8 cellular contexts compared by ENCODE assay signal in genomic region chr6:84227044-84227433, GRCh38. TPM values are rescaled to one million over a fixed set of nuclear protein-coding genes. Genes with fewer than 3 reads are reported as not detected.
DNase-seq lines count a peak whose midpoint lies in the region; ATAC-seq, FAIRE-seq and TF ChIP-seq lines count a peak whose summit lies in the region.

No MANE protein-coding gene starts in this region.

- no peaks in the 10 kb centered on the region for H3K27me3 ChIP-seq in CD8-positive, alpha-beta memory T cell (ENCODE audit: insufficient read depth, low read length, poor library complexity, severe bottlenecking)
- H3K27me3 ChIP-seq in PC-3 (ENCODE audit: low read length) (peaks cover 14% of the 10 kb centered on the region; the same call in 1 of the 2 replicates), neural progenitor cell (peaks cover 40% of the 10 kb centered on the region)

- H4K20me1 ChIP-seq in PC-3 (ENCODE audit: low read length) (no peaks in the 10 kb centered on the region), neural progenitor cell (ENCODE audit: low read depth) (peaks cover 3% of the 10 kb centered on the region)

- H3F3A ChIP-seq in PC-3 (ENCODE audit: low read length, unreplicated experiment) (no peaks in the 10 kb centered on the region), neural progenitor cell (ENCODE audit: low read depth) (no peaks in the 10 kb centered on the region)

- H3K27ac Mint-ChIP-seq in CD8-positive, alpha-beta memory T cell, result peak overlapping the region; percentile 83 to 99 (median 97)
- H3K27ac Mint-ChIP-seq in neural progenitor cell, result peak overlapping the region; percentile 95

- H3K27me3 Mint-ChIP-seq in CD8-positive, alpha-beta memory T cell, result peaks cover 5% of the 10 kb centered on the region in 2 donors
- peaks cover 3% of the 10 kb centered on the region for H3K27me3 Mint-ChIP-seq in neural progenitor cell (ENCODE audit: insufficient read depth, low read depth)

- H3K4me2 ChIP-seq in PC-3 (ENCODE audit: low read length) (peak overlapping the region; percentile 90), neural progenitor cell (peak overlapping the region; percentile 86)

- ATAC-seq in GM21737 (IDR thresholded peaks at IDR 0.05; ENCODE audit: unreplicated experiment) (peak; percentile 8), PC-3 (peak; percentile 18)

- CTCF ChIA-PET in CD8-positive, alpha-beta memory T cell (lab: Charles Lee), result interaction anchor here (1.1 to 3.0 kb wide), 6 partner anchors 10 to 1161 kb away, joined by 3 to 16 read pairs (median 4); partner anchors contain the start of genes DOP1A and UBE3D
- CTCF ChIA-PET in PC-3 (lab: Charles Lee), result no interaction called here

- H3K36me3 Mint-ChIP-seq in CD8-positive, alpha-beta memory T cell, result peaks cover 0 to 9% (median 0%) of the 10 kb centered on the region in 3 donors
- H3K36me3 Mint-ChIP-seq in neural progenitor cell, result no peaks in the 10 kb centered on the region

- TF ChIP-seq CTCF in PC-3 (conservative IDR thresholded peaks at IDR 0.05; ENCODE audit: low read depth, low read length), result no peak
- TF ChIP-seq CTCF in epithelial cell of proximal tubule (conservative IDR thresholded peaks at IDR 0.05; ENCODE audit: low read depth, low read length), result no peak
- no peak for TF ChIP-seq CTCF in neural progenitor cell (IDR thresholded peaks at IDR 0.05)

- H3K9me3 ChIP-seq in CD8-positive, alpha-beta memory T cell (ENCODE audit: low read length), result no peaks in the 10 kb centered on the region
- H3K9me3 ChIP-seq in PC-3 (ENCODE audit: low read length), result no peaks in the 10 kb centered on the region
- H3K9me3 ChIP-seq in neural progenitor cell (ENCODE audit: low read depth), result no peaks in the 10 kb centered on the region

- H3K9ac ChIP-seq in PC-3 (ENCODE audit: low read length) (peak overlapping the region; percentile 55), neural progenitor cell (peak overlapping the region; percentile 29)

- H3K27ac ChIP-seq in CD8-positive, alpha-beta memory T cell (ENCODE audit: low read depth, low read length), result peak overlapping the region; percentile 70
- no peak overlapping the region for H3K27ac ChIP-seq in PC-3 (ENCODE audit: low read length)
- H3K27ac ChIP-seq in neural progenitor cell, result no peak overlapping the region

- peak overlapping the region; percentile 98 to 100 (median 99) for H3K4me3 Mint-ChIP-seq in CD8-positive, alpha-beta memory T cell
- H3K4me3 Mint-ChIP-seq in neural progenitor cell, result peak overlapping the region; percentile 94

- TSS peak; percentile 60 for BruUV-seq in PC-3 (replicated peaks; lab: Mats Ljungman, UMichigan)

- DNase-seq in CD8-positive, alpha-beta memory T cell, result no peak
- DNase-seq in PC-3, result no peak
- no peak for DNase-seq in epithelial cell of proximal tubule (ENCODE audit: low read depth)
- DNase-seq in neural progenitor cell (ENCODE audit: low spot score), result peak; percentile 57
- no peak for DNase-seq in GM19239 (ENCODE audit: insufficient read length, low spot score)
- DNase-seq in medulla oblongata (ENCODE audit: extremely low spot score), result no peak
- no peak for DNase-seq in urothelium cell line (ENCODE audit: low spot score)

- no peaks in the 10 kb centered on the region for H3K9me2 ChIP-seq in PC-3 (replicated peaks; ENCODE audit: low read length)

- peaks cover 15% of the 10 kb centered on the region for H3K4me1 ChIP-seq in CD8-positive, alpha-beta memory T cell (ENCODE audit: insufficient read depth, low read length)
- H3K4me1 ChIP-seq in PC-3 (ENCODE audit: insufficient read depth, low read length) (no peaks in the 10 kb centered on the region), neural progenitor cell (no peaks in the 10 kb centered on the region)

- H2AFZ ChIP-seq in PC-3 (ENCODE audit: low read length) (peak overlapping the region; percentile 100), neural progenitor cell (replicated peaks) (peak overlapping the region; percentile 100)

- H3K4me1 Mint-ChIP-seq in CD8-positive, alpha-beta memory T cell, result peaks cover 27 to 39% (median 32%) of the 10 kb centered on the region in 3 donors
- peaks cover 16% of the 10 kb centered on the region for H3K4me1 Mint-ChIP-seq in neural progenitor cell

- intact Hi-C loops in PC-3 (cut with micrococcal nuclease), result no loop called here

- POLR2A ChIA-PET in CD8-positive, alpha-beta memory T cell (lab: Charles Lee), result interaction anchor here (1.2 kb wide), 1 partner anchor 368 kb away, joined by 6 read pairs; the partner anchor contains the start of gene CYB5R4
- POLR2A ChIA-PET in PC-3 (lab: Charles Lee; ENCODE audit: unreplicated experiment), result no interaction called here

- H3K4me3 ChIP-seq in CD8-positive, alpha-beta memory T cell (ENCODE audit: low read length), result peak overlapping the region; percentile 92
- peak overlapping the region; percentile 90 for H3K4me3 ChIP-seq in PC-3 (ENCODE audit: low read length)
- peak overlapping the region; percentile 97 for H3K4me3 ChIP-seq in epithelial cell of proximal tubule (ENCODE audit: low read depth, low read length)
- H3K4me3 ChIP-seq in neural progenitor cell, result peak overlapping the region; percentile 88

- no peaks in the 10 kb centered on the region for H3K36me3 ChIP-seq in CD8-positive, alpha-beta memory T cell (ENCODE audit: insufficient read depth, low read length)
- H3K36me3 ChIP-seq in PC-3 (ENCODE audit: low read depth, low read length) (no peaks in the 10 kb centered on the region), neural progenitor cell (no peaks in the 10 kb centered on the region)

- no peak for FAIRE-seq in GM19239 (lab: Jason Lieb, UNC)
- no peak for FAIRE-seq in urothelium cell line (lab: Jason Lieb, UNC)

- no peaks in the 10 kb centered on the region for H3K9me3 Mint-ChIP-seq in CD8-positive, alpha-beta memory T cell
- H3K9me3 Mint-ChIP-seq in neural progenitor cell, result no peaks in the 10 kb centered on the region

- no peaks in the 10 kb centered on the region for H3K79me2 ChIP-seq in PC-3 (ENCODE audit: low read length)
- peaks cover 13% of the 10 kb centered on the region for H3K79me2 ChIP-seq in neural progenitor cell (ENCODE audit: low read depth)

RNA-seq across cellular contexts. Expression of gene CEP162, which starts 0.4 kb away (rescaled TPM):
- 1 to 10 TPM; 5.5 to 6.0 TPM for total RNA-seq in CD8-positive, alpha-beta memory T cell
- 5.6 TPM for polyA plus RNA-seq in CD8-positive, alpha-beta memory T cell
- total RNA-seq in PC-3 (2014; rRNA removed) (1.7 and 2.3 TPM in 2 replicates), epithelial cell of proximal tubule (5.4 and 6.0 TPM in 2 replicates), neural progenitor cell (ENCODE audit: low replicate concordance) (22.0 and 28.8 TPM in 2 replicates)
